ENCODE assay signal across 19 cellular contexts in genomic region chr11:75159081-75159953, GRCh38. TPM values are rescaled to one million over a fixed set of nuclear protein-coding genes. Genes with fewer than 3 reads are reported as not detected.
DNase-seq lines count a peak whose midpoint lies in the region; ATAC-seq and TF ChIP-seq lines count a peak whose summit lies in the region.
"Had no signal": no experiment of that assay in that cellular context is flagged by ENCODE, and none has a peak within 500 bp of the region (broad histone marks: within the 10 kb centered on the region; RNA-seq: fewer than 3 reads in every experiment).

No MANE protein-coding gene starts in this region.

- peak; percentile 10 to 48 for TF ChIP-seq RAD21 in liver (IDR thresholded peaks at IDR 0.05)

- intact Hi-C loops in colonic mucosa (cut with DNase I): no loop called here

- H3K27me3 ChIP-seq in colonic mucosa (no peaks in the 10 kb centered on the region), liver (ENCODE audit: control insufficient read depth in 4 of 4, insufficient read depth in 4 of 4, low read length in 3 of 4) (no peaks in the 10 kb centered on the region)
- H3K27me3 ChIP-seq: ascending aorta had no signal

- TF ChIP-seq CTCF in colonic mucosa (IDR thresholded peaks at IDR 0.05) (no peak), liver (IDR thresholded peaks at IDR 0.05; ENCODE audit: low read depth, low read length, missing input control) (no peak), GM13977 (IDR thresholded peaks at IDR 0.05; ENCODE audit: extremely low read depth, insufficient read depth, missing control alignments) (no peak)

- H3K27ac ChIP-seq in colonic mucosa: peak overlapping the region; percentile 81
- peak overlapping the region; percentile 91 to 93 for H3K27ac ChIP-seq in liver (ENCODE audit: low read depth in 1 of 2, low read length in 2 of 2)
- peak overlapping the region in 14 of 21 experiments; percentile 4 to 81 (median 22) for H3K27ac ChIP-seq in skin epidermis
- H3K27ac ChIP-seq: neutrophil had no signal

- H3K9ac ChIP-seq in colonic mucosa (ENCODE audit: low read depth in 2 of 2, low read length in 2 of 2) (peak overlapping the region; percentile 70 to 81), liver (ENCODE audit: low read depth in 1 of 2, low read length in 2 of 2) (peak overlapping the region; percentile 68 to 97)

- in situ Hi-C loops in GM13977 (cut with MboI; ENCODE audit: low pct_unique_long_range_greater_than_20kb, low sequenced_read_pairs, unreplicated experiment): no loop called here

- H3K4me3 ChIP-seq in colonic mucosa (no peak overlapping the region), liver (ENCODE audit: low read depth in 1 of 3, low read length in 3 of 3) (peak overlapping the region; percentile 54 to 88 (median 80)), skin epidermis (no peak overlapping the region)
- H3K4me3 ChIP-seq: ascending aorta had no signal

- no peaks in the 10 kb centered on the region for H3K36me3 ChIP-seq in colonic mucosa
- H3K36me3 ChIP-seq in liver (ENCODE audit: control insufficient read depth in 4 of 4, insufficient read depth in 3 of 4, low read depth in 1 of 4, low read length in 3 of 4): peaks cover 0 to 5% (median 3%) of the 10 kb centered on the region in 4 donors
- H3K36me3 ChIP-seq: ascending aorta, neutrophil had no signal

- DNase-seq in ELF-1 (ENCODE audit: low read depth, low spot score) (peak; percentile 63), colonic mucosa (peak; percentile 86), GM13977 (ENCODE audit: low spot score) (no peak), NCI-H524 treated with DMSO at 0.1 percent for 48 hours (lab: John Stamatoyannopoulos, UW) (no peak), OCI-M1 (lab: John Stamatoyannopoulos, UW) (no peak)
- DNase-seq: activated CD4-positive, alpha-beta T cell treated with anti-CD3 and anti-CD28 coated beads, Interleukin-2, amount 50 U/mL, for 48 hours; DND-41; effector CD8-positive, alpha-beta T cell; foreskin melanocyte; KG1; NCI-H1417 treated with DMSO at 0.1 percent for 48 hours; NCI-H69; stimulated activated CD4-positive, alpha-beta T cell treated with anti-CD3 and anti-CD28 coated beads, Interleukin-15, amount 100 ng/mL, for 24 hours; T-helper 9 cell had no signal

- H3K9me3 ChIP-seq in colonic mucosa (no peaks in the 10 kb centered on the region), liver (ENCODE audit: control insufficient read depth in 4 of 4, low read length in 3 of 4) (no peaks in the 10 kb centered on the region)
- H3K9me3 ChIP-seq: ascending aorta, neutrophil had no signal

- WGBS in liver: 34% methylated on average over 19 of the region's 19 CpGs

- H3K4me1 ChIP-seq in colonic mucosa (peaks cover 20% of the 10 kb centered on the region), liver (ENCODE audit: control insufficient read depth in 4 of 4, insufficient read depth in 4 of 4, low read length in 3 of 4) (peaks cover 23 to 96% (median 84%) of the 10 kb centered on the region in 4 donors)
- H3K4me1 ChIP-seq: ascending aorta had no signal

- ATAC-seq in GM19328 (IDR thresholded peaks at IDR 0.05; ENCODE audit: unreplicated experiment): no peak

TF ChIP-seq in liver, 16 proteins besides CTCF, POLR2A, EP300 and RAD21:
- peak; percentile 82 for TF ChIP-seq SP1 (IDR thresholded peaks at IDR 0.05)
- TF ChIP-seq NR2F2 (IDR thresholded peaks at IDR 0.05): no peak
- TF ChIP-seq REST (IDR thresholded peaks at IDR 0.05): peak; percentile 89
- peak in 1 of 2 donors; percentile 57 for TF ChIP-seq JUND (IDR thresholded peaks at IDR 0.05)
- TF ChIP-seq RXRA (IDR thresholded peaks at IDR 0.05): peak; percentile 73 to 80
- peak; percentile 96 to 97 for TF ChIP-seq HNF4A (conservative IDR thresholded peaks at IDR 0.05)
- TF ChIP-seq MAX (IDR thresholded peaks at IDR 0.05): peak; percentile 22
- TF ChIP-seq, protein P1, sequence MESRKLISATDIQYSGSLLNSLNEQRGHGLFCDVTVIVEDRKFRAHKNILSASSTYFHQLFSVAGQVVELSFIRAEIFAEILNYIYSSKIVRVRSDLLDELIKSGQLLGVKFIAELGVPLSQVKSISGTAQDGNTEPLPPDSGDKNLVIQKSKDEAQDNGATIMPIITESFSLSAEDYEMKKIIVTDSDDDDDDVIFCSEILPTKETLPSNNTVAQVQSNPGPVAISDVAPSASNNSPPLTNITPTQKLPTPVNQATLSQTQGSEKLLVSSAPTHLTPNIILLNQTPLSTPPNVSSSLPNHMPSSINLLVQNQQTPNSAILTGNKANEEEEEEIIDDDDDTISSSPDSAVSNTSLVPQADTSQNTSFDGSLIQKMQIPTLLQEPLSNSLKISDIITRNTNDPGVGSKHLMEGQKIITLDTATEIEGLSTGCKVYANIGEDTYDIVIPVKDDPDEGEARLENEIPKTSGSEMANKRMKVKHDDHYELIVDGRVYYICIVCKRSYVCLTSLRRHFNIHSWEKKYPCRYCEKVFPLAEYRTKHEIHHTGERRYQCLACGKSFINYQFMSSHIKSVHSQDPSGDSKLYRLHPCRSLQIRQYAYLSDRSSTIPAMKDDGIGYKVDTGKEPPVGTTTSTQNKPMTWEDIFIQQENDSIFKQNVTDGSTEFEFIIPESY (IDR thresholded peaks at IDR 0.05): peak; percentile 21
- TF ChIP-seq FOXA2 (IDR thresholded peaks at IDR 0.05): peak; percentile 36
- TF ChIP-seq TAF1 (conservative IDR thresholded peaks at IDR 0.05): no peak
- TF ChIP-seq, protein P2, sequence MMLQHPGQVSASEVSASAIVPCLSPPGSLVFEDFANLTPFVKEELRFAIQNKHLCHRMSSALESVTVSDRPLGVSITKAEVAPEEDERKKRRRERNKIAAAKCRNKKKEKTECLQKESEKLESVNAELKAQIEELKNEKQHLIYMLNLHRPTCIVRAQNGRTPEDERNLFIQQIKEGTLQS (IDR thresholded peaks at IDR 0.05): no peak
- TF ChIP-seq YY1 (IDR thresholded peaks at IDR 0.05): peak; percentile 84
- peak in 1 of 2 donors; percentile 28 for TF ChIP-seq EGR1 (IDR thresholded peaks at IDR 0.05; ENCODE audit: low read depth in 2 of 2)
- TF ChIP-seq FOXA1 (IDR thresholded peaks at IDR 0.05): peak; percentile 16
- peak; percentile 89 for TF ChIP-seq HNF4G (IDR thresholded peaks at IDR 0.05)
- no peak for TF ChIP-seq GABPA (IDR thresholded peaks at IDR 0.05 in 1 of 2, conservative IDR thresholded peaks at IDR 0.05 in 1 of 2)
TF ChIP-seq in liver: peak in this region for 12.

RNA-seq across cellular contexts. Expression of gene SLCO2B1, which starts 8.4 kb away (rescaled TPM):
- total RNA-seq in colonic mucosa (10 to 100 TPM; 37.6 to 50.3 TPM), liver (100 to 1,000 TPM in 1 of 2 donors, 10 to 100 TPM in 1; 92.1 to 184 TPM)
- 100 to 1,000 TPM in 1 of 2 donors, 10 to 100 TPM in 1; 52.7 to 179 TPM for polyA plus RNA-seq in liver

Comparison
In these comparisons a context has a peak if more than half of its experiments do, and no peak if none do; other contexts are left out.
1. DNase-seq: peak in ELF-1 (single experiment) and colonic mucosa (single experiment); none in GM13977 (single experiment), NCI-H524 treated with DMSO at 0.1 percent for 48 hours (single experiment) and OCI-M1 (single experiment).
2. H3K27ac ChIP-seq: peak in every context shown above with its lines; median percentile 92 in liver; 81 in colonic mucosa; 22 in skin epidermis.
3. H3K4me3 ChIP-seq: peak in liver (3 of 3); none in colonic mucosa (single experiment) and skin epidermis (0 of 7).